ENCODE assay signal across 2 cellular contexts in the genomic region with DNA sequence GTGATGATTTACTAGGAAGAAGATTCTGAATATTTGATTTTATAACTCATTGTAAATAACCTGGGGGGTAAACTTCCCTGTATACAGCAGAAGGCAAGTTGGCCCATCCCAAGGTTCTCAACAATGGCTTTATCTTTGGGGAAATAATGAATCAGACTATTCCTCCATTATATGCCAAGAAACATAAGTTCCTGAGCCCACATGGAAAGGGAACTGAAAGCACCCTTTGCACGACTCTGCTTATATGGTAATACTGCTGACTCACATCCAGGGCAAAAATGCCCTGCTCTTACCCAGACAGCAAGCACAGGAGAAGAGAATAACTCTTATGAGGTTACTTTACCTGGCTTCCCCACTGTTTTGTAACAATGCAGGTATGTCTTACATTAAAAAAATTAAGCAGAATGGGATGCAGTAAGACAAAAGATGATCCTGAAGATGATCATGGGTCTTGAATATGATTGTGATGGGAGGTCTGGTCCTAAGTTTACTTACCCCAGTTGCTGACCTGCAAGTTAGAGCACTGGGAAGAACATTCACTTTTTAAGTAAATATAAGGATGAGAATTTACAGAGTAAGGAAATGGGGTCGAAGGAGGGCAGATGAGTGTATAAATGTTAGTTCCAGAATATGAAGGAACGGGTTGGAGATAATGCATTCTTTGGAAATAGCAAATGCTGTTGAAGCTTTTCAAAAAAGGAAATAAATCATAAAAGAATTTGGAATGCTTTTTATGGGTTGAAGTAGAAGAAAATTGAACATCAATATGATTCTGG.
TF ChIP-seq lines count a peak whose summit lies in the region.

No MANE protein-coding gene starts in this region.

TF ChIP-seq in IMR-90, 13 proteins besides CTCF, POLR2A, EP300 and RAD21:
- TF ChIP-seq, protein P1, sequence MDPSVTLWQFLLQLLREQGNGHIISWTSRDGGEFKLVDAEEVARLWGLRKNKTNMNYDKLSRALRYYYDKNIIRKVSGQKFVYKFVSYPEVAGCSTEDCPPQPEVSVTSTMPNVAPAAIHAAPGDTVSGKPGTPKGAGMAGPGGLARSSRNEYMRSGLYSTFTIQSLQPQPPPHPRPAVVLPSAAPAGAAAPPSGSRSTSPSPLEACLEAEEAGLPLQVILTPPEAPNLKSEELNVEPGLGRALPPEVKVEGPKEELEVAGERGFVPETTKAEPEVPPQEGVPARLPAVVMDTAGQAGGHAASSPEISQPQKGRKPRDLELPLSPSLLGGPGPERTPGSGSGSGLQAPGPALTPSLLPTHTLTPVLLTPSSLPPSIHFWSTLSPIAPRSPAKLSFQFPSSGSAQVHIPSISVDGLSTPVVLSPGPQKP (IDR thresholded peaks at IDR 0.05; ENCODE audit: borderline replicate concordance, low read depth, low read length) = no peak
- TF ChIP-seq MXI1 (IDR thresholded peaks at IDR 0.05; ENCODE audit: borderline replicate concordance, low read depth, low read length) (no peak), MAFK (IDR thresholded peaks at IDR 0.05; ENCODE audit: low read depth, low read length) (no peak), RFX5 (IDR thresholded peaks at IDR 0.05; ENCODE audit: low read depth, low read length) (no peak), RCOR1 (IDR thresholded peaks at IDR 0.05; ENCODE audit: insufficient replicate concordance, low read length) (no peak), MAZ (IDR thresholded peaks at IDR 0.05; ENCODE audit: borderline replicate concordance, low read depth, low read length) (no peak), SMC3 (IDR thresholded peaks at IDR 0.05; ENCODE audit: low read depth, low read length) (no peak), USF2 (IDR thresholded peaks at IDR 0.05; ENCODE audit: low read depth, low read length) (no peak), CEBPB (IDR thresholded peaks at IDR 0.05; ENCODE audit: low read depth, low read length) (no peak), FOS (IDR thresholded peaks at IDR 0.05; ENCODE audit: low read depth, low read length) (no peak), NFE2L2 (IDR thresholded peaks at IDR 0.05; ENCODE audit: low read depth, low read length) (no peak), BHLHE40 (IDR thresholded peaks at IDR 0.05; ENCODE audit: low read depth, low read length) (no peak), CHD1 (IDR thresholded peaks at IDR 0.05; ENCODE audit: low read depth, low read length) (no peak)

TF ChIP-seq in endothelial cell of umbilical vein, 7 proteins besides CTCF, POLR2A, EP300 and RAD21:
- TF ChIP-seq GATA2 (IDR thresholded peaks at IDR 0.05; ENCODE audit: insufficient read depth, insufficient read length, low read depth, low read length) = peak; percentile 75
- no peak for TF ChIP-seq EZH2 (IDR thresholded peaks at IDR 0.05; ENCODE audit: borderline replicate concordance, low read depth, low read length, severe bottlenecking)
- TF ChIP-seq POLR2AphosphoS5 (IDR thresholded peaks at IDR 0.05; ENCODE audit: insufficient read depth, low read depth, low read length) = peak; percentile 53
- peak; percentile 80 for TF ChIP-seq FOS (IDR thresholded peaks at IDR 0.05; ENCODE audit: borderline replicate concordance, insufficient read depth, low read length)
- peak; percentile 19 for TF ChIP-seq MYC (IDR thresholded peaks at IDR 0.05; ENCODE audit: low read depth, low read length)
- peak; percentile 78 for TF ChIP-seq JUN (IDR thresholded peaks at IDR 0.05; ENCODE audit: borderline replicate concordance, insufficient read depth, insufficient read length, low read depth)
TF ChIP-seq in endothelial cell of umbilical vein: peak in this region for 5.
